Comparison of ENCODE assay signal across 8 cellular contexts in genomic region chr9:101398930-101399640, GRCh38. TPM values are rescaled to one million over a fixed set of nuclear protein-coding genes. Genes with fewer than 3 reads are reported as not detected.
DNase-seq lines count a peak whose midpoint lies in the region; ATAC-seq and TF ChIP-seq lines count a peak whose summit lies in the region.

No MANE protein-coding gene starts in this region.

- no peak for ATAC-seq in CD4-positive, CD25-positive, alpha-beta regulatory T cell (ENCODE audit: low read depth in 2 of 2)

- no peaks in the 10 kb centered on the region for H3K27me3 ChIP-seq in CD4-positive, CD25-positive, alpha-beta regulatory T cell (ENCODE audit: control insufficient read depth, insufficient read depth, low read length)
- H3K27me3 ChIP-seq in esophagus (ENCODE audit: control insufficient read depth in 1 of 2, insufficient read depth in 2 of 2, low read length in 2 of 2) = no peaks in the 10 kb centered on the region

- peak overlapping the region; percentile 97 to 100 (median 98) for H3K4me3 Mint-ChIP-seq in CD4-positive, CD25-positive, alpha-beta regulatory T cell
- peak overlapping the region; percentile 94 to 98 (median 98) for H3K4me3 Mint-ChIP-seq in nephron

- peak overlapping the region; percentile 98 to 100 (median 100) for H3K27ac Mint-ChIP-seq in CD4-positive, CD25-positive, alpha-beta regulatory T cell
- peak overlapping the region; percentile 95 to 99 (median 99) for H3K27ac Mint-ChIP-seq in nephron

- H3K9me3 Mint-ChIP-seq in CD4-positive, CD25-positive, alpha-beta regulatory T cell = peaks cover 0 to 16% (median 7%) of the 10 kb centered on the region in 7 donors
- H3K9me3 Mint-ChIP-seq in nephron = peaks cover 51% of the 10 kb centered on the region

- H3K9ac ChIP-seq in SK-N-MC (ENCODE audit: insufficient read length) = peak overlapping the region; percentile 84

- WGBS in esophagus, 2 donors = 1 to 2% methylated on average over 28 of the region's 28 CpGs

- H3K27ac ChIP-seq in CD4-positive, CD25-positive, alpha-beta regulatory T cell (ENCODE audit: insufficient read depth, low read length, poor library complexity, severe bottlenecking) = peak overlapping the region; percentile 90
- no peak overlapping the region for H3K27ac ChIP-seq in SK-N-MC
- peak overlapping the region; percentile 51 to 70 for H3K27ac ChIP-seq in esophagus (ENCODE audit: low read depth in 2 of 2, low read length in 1 of 2)

- H3K27me3 Mint-ChIP-seq in CD4-positive, CD25-positive, alpha-beta regulatory T cell = no peaks in the 10 kb centered on the region
- no peaks in the 10 kb centered on the region for H3K27me3 Mint-ChIP-seq in nephron (ENCODE audit: low read depth)

- peak overlapping the region; percentile 88 for H3K4me3 ChIP-seq in CD4-positive, CD25-positive, alpha-beta regulatory T cell (ENCODE audit: low read depth, low read length)
- H3K4me3 ChIP-seq in SK-N-MC (peak overlapping the region; percentile 83), esophagus (ENCODE audit: low read depth in 1 of 2, low read length in 2 of 2) (peak overlapping the region; percentile 71 to 74)

- H3K9me3 ChIP-seq in CD4-positive, CD25-positive, alpha-beta regulatory T cell (ENCODE audit: control insufficient read depth in 2 of 2, low read length in 2 of 2) = peaks cover 5 to 9% of the 10 kb centered on the region in 2 experiments
- H3K9me3 ChIP-seq in SK-N-MC (ENCODE audit: low read depth, low read length) (peaks cover 21% of the 10 kb centered on the region), esophagus (ENCODE audit: control insufficient read depth in 2 of 2, insufficient read depth in 1 of 2, low read depth in 1 of 2, low read length in 1 of 2) (peaks cover 0 to 3% of the 10 kb centered on the region in 2 donors)

- no peak for DNase-seq in CD4-positive, CD25-positive, alpha-beta regulatory T cell
- DNase-seq in HCEC 1CT (peak; percentile 5), SK-N-MC (ENCODE audit: low read depth, low spot score) (no peak), iPS-NIHi11 (ENCODE audit: low spot score) (no peak), NCI-H1417 treated with DMSO at 0.1 percent for 48 hours (lab: John Stamatoyannopoulos, UW) (no peak), GM19240 (ENCODE audit: insufficient read length, low spot score) (no peak)

- H3K36me3 ChIP-seq in CD4-positive, CD25-positive, alpha-beta regulatory T cell (ENCODE audit: control insufficient read depth, insufficient read depth, low read length) = peaks cover 49% of the 10 kb centered on the region
- H3K36me3 ChIP-seq in SK-N-MC (ENCODE audit: insufficient read depth, low read length) (peaks cover 76% of the 10 kb centered on the region), esophagus (ENCODE audit: control insufficient read depth in 2 of 2, insufficient read depth in 2 of 2, low read length in 1 of 2) (peaks cover 3 to 13% of the 10 kb centered on the region in 2 donors)

- peaks cover 40% of the 10 kb centered on the region for H3K4me1 ChIP-seq in CD4-positive, CD25-positive, alpha-beta regulatory T cell (ENCODE audit: control insufficient read depth, insufficient read depth, low read length, poor library complexity, severe bottlenecking)
- H3K4me1 ChIP-seq in esophagus (ENCODE audit: control insufficient read depth in 2 of 2, insufficient read depth in 2 of 2, low read length in 1 of 2) = peaks cover 0 to 3% of the 10 kb centered on the region in 2 donors

- peaks cover 54 to 87% (median 68%) of the 10 kb centered on the region in 4 donors for H3K4me1 Mint-ChIP-seq in CD4-positive, CD25-positive, alpha-beta regulatory T cell
- H3K4me1 Mint-ChIP-seq in nephron = peaks cover 29% of the 10 kb centered on the region

- TF ChIP-seq CTCF in nephron (IDR thresholded peaks at IDR 0.05; ENCODE audit: unreplicated experiment in 3 of 3) = no peak

- H3K36me3 Mint-ChIP-seq in CD4-positive, CD25-positive, alpha-beta regulatory T cell = peaks cover 61% of the 10 kb centered on the region
- H3K36me3 Mint-ChIP-seq in nephron (ENCODE audit: low read depth) = peaks cover 94% of the 10 kb centered on the region

RNA-seq across cellular contexts. Expression of gene ZNF189, which starts 0.4 kb away (rescaled TPM):
- 8.1 TPM for total RNA-seq in CD4-positive, CD25-positive, alpha-beta regulatory T cell
- polyA plus RNA-seq in CD4-positive, CD25-positive, alpha-beta regulatory T cell = 1 to 10 TPM; 1.8 to 3.6 (median 2.8) TPM
- 1 to 10 TPM; 3.4 to 5.2 TPM for polyA plus RNA-seq in esophagus

RNA-seq across cellular contexts. Expression of gene MRPL50, which starts 0.7 kb away (rescaled TPM):
- total RNA-seq in CD4-positive, CD25-positive, alpha-beta regulatory T cell = 8.5 TPM
- polyA plus RNA-seq in CD4-positive, CD25-positive, alpha-beta regulatory T cell = 10 to 100 TPM; 15.4 to 26.2 (median 20.3) TPM
- 1 to 10 TPM; 5.0 to 6.6 TPM for polyA plus RNA-seq in esophagus

RNA-seq across cellular contexts. Expression of gene BAAT, which starts 14.3 kb away (rescaled TPM):
- 0.15 TPM for total RNA-seq in CD4-positive, CD25-positive, alpha-beta regulatory T cell
- polyA plus RNA-seq in CD4-positive, CD25-positive, alpha-beta regulatory T cell = under 1 TPM in 1 of 4 donors, not detected in 3; 0.09 TPM
- polyA plus RNA-seq in esophagus = under 1 TPM in 1 of 2 donors, not detected in 1; 0.01 TPM

RNA-seq across cellular contexts. Expression of gene ALDOB, which starts 36.5 kb away (rescaled TPM):
- not detected for total RNA-seq in CD4-positive, CD25-positive, alpha-beta regulatory T cell
- polyA plus RNA-seq in CD4-positive, CD25-positive, alpha-beta regulatory T cell = not detected
- under 1 TPM; 0.08 to 0.12 TPM for polyA plus RNA-seq in esophagus
